ENCODE assay signal across 9 cellular contexts in the genomic region with DNA sequence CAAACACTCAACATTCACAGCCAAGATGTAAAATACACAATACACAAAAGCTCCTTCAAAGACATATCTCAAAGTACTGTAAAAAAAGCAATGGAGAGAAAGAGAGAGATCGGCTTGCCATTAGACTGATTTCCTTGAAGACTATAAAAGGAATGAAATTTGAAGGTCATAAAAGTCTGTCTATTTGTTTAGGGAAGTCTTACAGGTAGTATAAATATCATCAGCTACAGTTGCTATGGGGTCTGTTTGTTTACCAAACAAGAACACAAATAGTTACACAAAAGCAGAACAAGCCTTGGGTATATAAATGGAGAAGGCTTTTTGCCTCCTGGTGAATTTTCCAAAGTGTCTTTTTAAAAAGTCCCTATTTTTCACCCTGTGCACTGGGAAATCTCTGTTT.
DNase-seq lines count a peak whose midpoint lies in the region; ATAC-seq and FAIRE-seq lines count a peak whose summit lies in the region.
"Had no signal": no experiment of that assay in that cellular context is flagged by ENCODE, and none has a peak within 500 bp of the region (broad histone marks: within the 10 kb centered on the region; RNA-seq: fewer than 3 reads in every experiment).

No MANE protein-coding gene starts in this region.

- FAIRE-seq in islet of Langerhans (lab: Jason Lieb, UNC), result peak; percentile 84

- H3K4me3 Mint-ChIP-seq in activated naive CD4-positive, alpha-beta T cell treated with anti-CD3 and anti-CD28 coated beads for 36 hours, result no peak overlapping the region
- no peak overlapping the region for H3K4me3 Mint-ChIP-seq in stimulated activated memory B cell treated with anti-CD40 and anti-IgM and Interleukin-4, amounts not matched to agents 10 μg/mL and 1 μg/mL and 100 μg/mL, for 72 hours

- DNase-seq in activated naive CD4-positive, alpha-beta T cell treated with anti-CD3 and anti-CD28 coated beads for 36 hours, result no peak
- DNase-seq in activated naive CD4-positive, alpha-beta T cell (lab: John Stamatoyannopoulos, UW), result no peak
- DNase-seq in NCI-H774 (lab: John Stamatoyannopoulos, UW), result peak; percentile 13
- no peak for DNase-seq in occipital lobe (lab: John Stamatoyannopoulos, UW)
- no peak for DNase-seq in Kasumi-1 (lab: John Stamatoyannopoulos, UW)
- DNase-seq: NCI-H1436 had no signal

- no peaks in the 10 kb centered on the region for H3K9me3 Mint-ChIP-seq in activated naive CD4-positive, alpha-beta T cell treated with anti-CD3 and anti-CD28 coated beads for 36 hours
- no peaks in the 10 kb centered on the region for H3K9me3 Mint-ChIP-seq in stimulated activated memory B cell treated with anti-CD40 and anti-IgM and Interleukin-4, amounts not matched to agents 10 μg/mL and 1 μg/mL and 100 μg/mL, for 72 hours

- no peaks in the 10 kb centered on the region for H3K27me3 Mint-ChIP-seq in activated naive CD4-positive, alpha-beta T cell treated with anti-CD3 and anti-CD28 coated beads for 36 hours (ENCODE audit: low read depth)
- no peaks in the 10 kb centered on the region for H3K27me3 Mint-ChIP-seq in stimulated activated memory B cell treated with anti-CD40 and anti-IgM and Interleukin-4, amounts not matched to agents 10 μg/mL and 1 μg/mL and 100 μg/mL, for 72 hours

- H3K4me1 Mint-ChIP-seq in activated naive CD4-positive, alpha-beta T cell treated with anti-CD3 and anti-CD28 coated beads for 36 hours (ENCODE audit: low read depth), result peaks cover 83% of the 10 kb centered on the region
- H3K4me1 Mint-ChIP-seq in stimulated activated memory B cell treated with anti-CD40 and anti-IgM and Interleukin-4, amounts not matched to agents 10 μg/mL and 1 μg/mL and 100 μg/mL, for 72 hours, result peaks cover 86% of the 10 kb centered on the region

- intact Hi-C loops in activated naive CD4-positive, alpha-beta T cell treated with anti-CD3 and anti-CD28 coated beads for 36 hours (cut with micrococcal nuclease), result loop anchor here (1.0 kb wide), 1 partner anchor 8 kb away; no protein-coding TSS in a partner anchor

- H3K27ac Mint-ChIP-seq in activated naive CD4-positive, alpha-beta T cell treated with anti-CD3 and anti-CD28 coated beads for 36 hours, result peak overlapping the region; percentile 80
- H3K27ac Mint-ChIP-seq in stimulated activated memory B cell treated with anti-CD40 and anti-IgM and Interleukin-4, amounts not matched to agents 10 μg/mL and 1 μg/mL and 100 μg/mL, for 72 hours, result peak overlapping the region; percentile 80

- CTCF ChIA-PET in activated naive CD4-positive, alpha-beta T cell treated with anti-CD3 and anti-CD28 coated beads for 36 hours (lab: Charles Lee), result no interaction called here

- ATAC-seq in stimulated activated memory B cell treated with anti-CD40 and anti-IgM and Interleukin-4, amounts not matched to agents 10 μg/mL and 1 μg/mL and 100 μg/mL, for 72 hours, result no peak
- ATAC-seq in HG03432 (IDR thresholded peaks at IDR 0.05; ENCODE audit: unreplicated experiment), result no peak

- peaks cover 39% of the 10 kb centered on the region for H3K36me3 Mint-ChIP-seq in activated naive CD4-positive, alpha-beta T cell treated with anti-CD3 and anti-CD28 coated beads for 36 hours (ENCODE audit: low read depth)
- H3K36me3 Mint-ChIP-seq in stimulated activated memory B cell treated with anti-CD40 and anti-IgM and Interleukin-4, amounts not matched to agents 10 μg/mL and 1 μg/mL and 100 μg/mL, for 72 hours, result peaks cover 82% of the 10 kb centered on the region
